ENCODE assay signal across 9 cellular contexts in genomic region chr1:206808615-206809014, GRCh38. TPM values are rescaled to one million over a fixed set of nuclear protein-coding genes. Genes with fewer than 3 reads are reported as not detected.
DNase-seq lines count a peak whose midpoint lies in the region; ATAC-seq and TF ChIP-seq lines count a peak whose summit lies in the region.
"Had no signal": no experiment of that assay in that cellular context is flagged by ENCODE, and none has a peak within 500 bp of the region (broad histone marks: within the 10 kb centered on the region; RNA-seq: fewer than 3 reads in every experiment).

No MANE protein-coding gene starts in this region.

- TF ChIP-seq CTCF in choroid plexus epithelial cell (conservative IDR thresholded peaks at IDR 0.05; ENCODE audit: low read depth, low read length) (peak; percentile 72), nephron (IDR thresholded peaks at IDR 0.05; ENCODE audit: unreplicated experiment in 3 of 3) (peak in 2 of 3 experiments; percentile 17 to 19)

- ATAC-seq in HG02623 (IDR thresholded peaks at IDR 0.05; ENCODE audit: unreplicated experiment) = peak; percentile 45

- no peaks in the 10 kb centered on the region for H3K36me3 Mint-ChIP-seq in nephron (ENCODE audit: low read depth)

- peaks cover 17% of the 10 kb centered on the region for H3K27me3 Mint-ChIP-seq in nephron (ENCODE audit: low read depth)

- in situ Hi-C loops in SK-MEL-5 (cut with HindIII; ENCODE audit: low pct_unique_long_range_greater_than_20kb, low sequenced_read_pairs) = no loop called here

- DNase-seq in NCI-H146 (lab: John Stamatoyannopoulos, UW) = peak; percentile 8
- DNase-seq in NCI-H146 treated with DMSO at 0.1 percent for 48 hours (lab: John Stamatoyannopoulos, UW; ENCODE audit: unreplicated experiment) = no peak
- DNase-seq in SK-MEL-5 (ENCODE audit: low read depth, low spot score) = peak; percentile 67
- peak; percentile 69 for DNase-seq in choroid plexus epithelial cell (ENCODE audit: low read depth)
- no peak for DNase-seq in NCI-H2227 treated with DMSO at 0.1 percent for 48 hours (lab: John Stamatoyannopoulos, UW)
- DNase-seq in middle frontal gyrus (ENCODE audit: extremely low spot score, low spot score) = no peak

- H3K4me3 Mint-ChIP-seq in nephron = no peak overlapping the region

- H3K9me3 Mint-ChIP-seq in nephron = peaks cover 16% of the 10 kb centered on the region

- H3K4me1 Mint-ChIP-seq in nephron = no peaks in the 10 kb centered on the region

- peak overlapping the region in 1 of 3 experiments; percentile 2 for H3K27ac Mint-ChIP-seq in nephron

- no peak overlapping the region for H3K4me3 ChIP-seq in choroid plexus epithelial cell (ENCODE audit: low read depth, low read length)
- H3K4me3 ChIP-seq: BLaER1 had no signal

RNA-seq across cellular contexts. Expression of gene IL10, which starts 36.3 kb away (rescaled TPM):
- total RNA-seq in SK-MEL-5 (2014; rRNA removed; shearing (Covaris generic)) = not detected in 2 replicates
- not detected in 2 replicates for polyA plus RNA-seq in SK-MEL-5 (2015; cell fraction: cytosol; rRNA removed)
- not detected in 2 replicates for polyA plus RNA-seq in SK-MEL-5 (2015; cell fraction: nucleus; rRNA removed)

RNA-seq across cellular contexts. Expression of gene IL19, which starts 38.0 kb away (rescaled TPM):
- 0.26 TPM in 1 of 2 replicates, not detected in the other for total RNA-seq in SK-MEL-5 (2014; rRNA removed; shearing (Covaris generic))
- not detected in 2 replicates for polyA plus RNA-seq in SK-MEL-5 (2015; cell fraction: cytosol; rRNA removed)
- polyA plus RNA-seq in SK-MEL-5 (2015; cell fraction: nucleus; rRNA removed) = not detected in 2 replicates

RNA-seq across cellular contexts. Expression of gene IL20, which starts 56.8 kb away (rescaled TPM):
- not detected in 2 replicates for total RNA-seq in SK-MEL-5 (2014; rRNA removed; shearing (Covaris generic))
- not detected in 2 replicates for polyA plus RNA-seq in SK-MEL-5 (2015; cell fraction: cytosol; rRNA removed)
- polyA plus RNA-seq in SK-MEL-5 (2015; cell fraction: nucleus; rRNA removed) = not detected in 2 replicates

Comparison
In these comparisons a context has a peak if more than half of its experiments do, and no peak if none do; other contexts are left out.
1. DNase-seq: peak in NCI-H146 (single experiment), SK-MEL-5 (single experiment) and choroid plexus epithelial cell (single experiment); none in NCI-H146 treated with DMSO at 0.1 percent for 48 hours (single experiment), NCI-H2227 treated with DMSO at 0.1 percent for 48 hours (single experiment) and middle frontal gyrus (single experiment).